1 cellular context compared by ENCODE assay signal in genomic region chr1:116372651-116373444, GRCh38.
A peak's percentile ranks its signal among the peaks of the same experiment; 100 is the strongest.
TF ChIP-seq lines count a peak whose summit lies in the region.

ATP1A1 (plus strand) TSS chr1:116373244; CDS start chr1:116373512, 268 bp downstream.

TF ChIP-seq in HEK293, 187 proteins besides CTCF, POLR2A, EP300 and RAD21 (continued from another document and continues in another):
- TF ChIP-seq ZSCAN4 (tag by site-specific recombination; IDR thresholded peaks at IDR 0.05) (no peak), REST (tag by site-specific recombination; IDR thresholded peaks at IDR 0.05) (peak; percentile 80), ZNF132 (tag by site-specific recombination; IDR thresholded peaks at IDR 0.05; ENCODE audit: borderline replicate concordance) (no peak), ZNF501 (tag by site-specific recombination; IDR thresholded peaks at IDR 0.05) (peak; percentile 78), ZFP69B (tag by site-specific recombination; IDR thresholded peaks at IDR 0.05) (peak; percentile 59; the same call in 1 of the 2 replicates), ZNF292 (tag by site-specific recombination; IDR thresholded peaks at IDR 0.05; ENCODE audit: borderline replicate concordance, low read depth) (no peak), ZNF596 (tag by site-specific recombination; IDR thresholded peaks at IDR 0.05) (no peak), TRIM28 (IDR thresholded peaks at IDR 0.05; ENCODE audit: borderline replicate concordance, low read length) (peak; percentile 87; the same call in 1 of the 2 replicates), ZNF843 (tag by site-specific recombination; IDR thresholded peaks at IDR 0.05) (peak; percentile 64), ZNF704 (tag by site-specific recombination; IDR thresholded peaks at IDR 0.05) (no peak), ZNF837 (tag by site-specific recombination; IDR thresholded peaks at IDR 0.05) (no peak), SCRT2 (tag by site-specific recombination; IDR thresholded peaks at IDR 0.05) (peak; percentile 52; the same call in 1 of the 2 replicates), IKZF3 (tag by site-specific recombination; IDR thresholded peaks at IDR 0.05) (0 out of 2 replicates have a peak, but pooled peaks have one; percentile 21), ZBTB20 (tag by site-specific recombination; IDR thresholded peaks at IDR 0.05) (peak; percentile 68; the same call in 1 of the 2 replicates), ZBTB8A (tag by site-specific recombination; IDR thresholded peaks at IDR 0.05) (peak; percentile 51), ZBTB7A (tag by site-specific recombination; IDR thresholded peaks at IDR 0.05; ENCODE audit: low read depth) (no peak), GLI4 (tag by site-specific recombination; IDR thresholded peaks at IDR 0.05) (no peak), ZBTB17 (tag by site-specific recombination; IDR thresholded peaks at IDR 0.05) (peak; percentile 95), ZNF366 (tag by site-specific recombination; conservative IDR thresholded peaks at IDR 0.05) (0 out of 2 replicates have a peak, but pooled peaks have one; percentile 27), PRDM2 (tag by site-specific recombination; IDR thresholded peaks at IDR 0.05; ENCODE audit: borderline replicate concordance) (no peak), GLIS1 (tag by site-specific recombination; IDR thresholded peaks at IDR 0.05) (peak; percentile 78), ZNF621 (tag by site-specific recombination; IDR thresholded peaks at IDR 0.05) (no peak), KLF16 (tag by site-specific recombination; IDR thresholded peaks at IDR 0.05) (peak; percentile 77), ZNF600 (tag by site-specific recombination; IDR thresholded peaks at IDR 0.05) (peak; percentile 95), SP7 (tag by site-specific recombination; IDR thresholded peaks at IDR 0.05) (peak; percentile 79), ZNF610 (tag by site-specific recombination; IDR thresholded peaks at IDR 0.05; ENCODE audit: borderline replicate concordance) (peak; percentile 44; the same call in 1 of the 2 replicates), KLF17 (tag by site-specific recombination; IDR thresholded peaks at IDR 0.05) (0 out of 2 replicates have a peak, but pooled peaks have one; percentile 44), ZNF677 (tag by site-specific recombination; IDR thresholded peaks at IDR 0.05) (no peak), ZNF146 (tag by site-specific recombination; IDR thresholded peaks at IDR 0.05) (0 out of 2 replicates have a peak, but pooled peaks have one; percentile 3), ZFHX2 (tag by site-specific recombination; conservative IDR thresholded peaks at IDR 0.05) (peak; percentile 99), ELK4 (IDR thresholded peaks at IDR 0.05; ENCODE audit: borderline replicate concordance, low read depth, low read length) (no peak), ZNF26 (tag by site-specific recombination; IDR thresholded peaks at IDR 0.05) (no peak), BCL11A (tag by site-specific recombination; IDR thresholded peaks at IDR 0.05; ENCODE audit: low read depth) (peak; percentile 77; the same call in 1 of the 2 replicates), ZBTB26 (tag by site-specific recombination; optimal IDR thresholded peaks at IDR 0.05) (peak; percentile 46), SP3 (tag by site-specific recombination; IDR thresholded peaks at IDR 0.05) (peak; percentile 91), BCL11B (tag by site-specific recombination; IDR thresholded peaks at IDR 0.05; ENCODE audit: low read depth) (0 out of 2 replicates have a peak, but pooled peaks have one; percentile 56), ZNF18 (tag by site-specific recombination; IDR thresholded peaks at IDR 0.05) (peak; percentile 48; the same call in 1 of the 2 replicates), ZNF2 (tag by site-specific recombination; IDR thresholded peaks at IDR 0.05) (0 out of 2 replicates have a peak, but pooled peaks have one; percentile 59), ZNF239 (tag by site-specific recombination; IDR thresholded peaks at IDR 0.05) (no peak), GLIS2 (tag by site-specific recombination; IDR thresholded peaks at IDR 0.05) (peak; percentile 92), KLF7 (tag by site-specific recombination; IDR thresholded peaks at IDR 0.05; ENCODE audit: borderline replicate concordance) (peak; percentile 72; the same call in 1 of the 2 replicates), SP2 (tag by site-specific recombination; IDR thresholded peaks at IDR 0.05) (peak; percentile 85), KLF9 (tag by site-specific recombination; IDR thresholded peaks at IDR 0.05; ENCODE audit: low read depth) (peak; percentile 87), MEIS1 (CRISPR knock-in tag; IDR thresholded peaks at IDR 0.05; ENCODE audit: borderline replicate concordance) (no peak)
